12 cellular contexts compared by ENCODE assay signal in genomic region chr3:45775571-45776290, GRCh38. TPM values are rescaled to one million over a fixed set of nuclear protein-coding genes. Genes with fewer than 3 reads are reported as not detected.
DNase-seq lines count a peak whose midpoint lies in the region; ATAC-seq lines count a peak whose summit lies in the region.
"Had no signal": no experiment of that assay in that cellular context is flagged by ENCODE, and none has a peak within 500 bp of the region (broad histone marks: within the 10 kb centered on the region; RNA-seq: fewer than 3 reads in every experiment).

No MANE protein-coding gene starts in this region.

- peak; percentile 42 for DNase-seq in activated CD8-positive, alpha-beta memory T cell treated with anti-CD3 and anti-CD28 coated beads, Interleukin-2, amount 50 U/mL, for 48 hours
- peak; percentile 39 for DNase-seq in left lobe of liver (ENCODE audit: low spot score)
- peak; percentile 16 for DNase-seq in stimulated activated CD8-positive, alpha-beta memory T cell treated with anti-CD3 and anti-CD28 coated beads, Interleukin-4, amount 100 ng/mL, for 48 hours
- DNase-seq in inferior parietal cortex (ENCODE audit: extremely low spot score), result no peak
- DNase-seq in iPS-NIHi11 (ENCODE audit: low spot score), result no peak
- DNase-seq in stimulated activated CD4-positive, alpha-beta T cell treated with anti-CD3 and anti-CD28 coated beads, Interleukin-2, amount 100 ng/mL, for 48 hours, result no peak
- DNase-seq: BE2C; CD4-positive, alpha-beta memory T cell; DND-41; GDM1 had no signal

- no peak for ATAC-seq in left lobe of liver
- ATAC-seq: A549 had no signal

RNA-seq across cellular contexts. Expression of gene SLC6A20, which starts 20.6 kb away (rescaled TPM):
- 0.08 TPM for total RNA-seq in left lobe of liver
- total RNA-seq: CD4-positive, alpha-beta memory T cell; H1 had no signal

Comparison
In these comparisons a context has a peak if more than half of its experiments do, and no peak if none do; other contexts are left out.
1. DNase-seq: peak in activated CD8-positive, alpha-beta memory T cell treated with anti-CD3 and anti-CD28 coated beads, Interleukin-2, amount 50 U/mL, for 48 hours (single experiment), left lobe of liver (single experiment) and stimulated activated CD8-positive, alpha-beta memory T cell treated with anti-CD3 and anti-CD28 coated beads, Interleukin-4, amount 100 ng/mL, for 48 hours (single experiment); none in inferior parietal cortex (single experiment), iPS-NIHi11 (single experiment) and stimulated activated CD4-positive, alpha-beta T cell treated with anti-CD3 and anti-CD28 coated beads, Interleukin-2, amount 100 ng/mL, for 48 hours (0 of 2).